Comparison of ENCODE assay signal across 1 cellular context in genomic region chr1:1304331-1305299, GRCh38.
A peak's percentile ranks its signal among the peaks of the same experiment; 100 is the strongest.
TF ChIP-seq lines count a peak whose summit lies in the region.

No MANE protein-coding gene starts in this region.

TF ChIP-seq in SK-N-SH, 30 proteins besides CTCF, POLR2A, EP300 and RAD21 (continued from another document):
- TF ChIP-seq POLR2AphosphoS5 (IDR thresholded peaks at IDR 0.05; ENCODE audit: low read depth, low read length), result no peak
- TF ChIP-seq RFX5 (IDR thresholded peaks at IDR 0.05; ENCODE audit: low read length), result no peak; the same call in 1 of the 2 replicates
- peak; percentile 39; the same call in 1 of the 2 replicates for TF ChIP-seq GABPA (IDR thresholded peaks at IDR 0.05; ENCODE audit: low read depth)
- no peak for TF ChIP-seq IRF3 (IDR thresholded peaks at IDR 0.05; ENCODE audit: low read depth, low read length)
- 0 out of 2 replicates have a peak, but pooled peaks have one; percentile 47 for TF ChIP-seq FOXJ3 (CRISPR knock-in tag; IDR thresholded peaks at IDR 0.05)
- TF ChIP-seq CHD2 (IDR thresholded peaks at IDR 0.05; ENCODE audit: low read length, partially characterized antibody), result peak; percentile 30
- TF ChIP-seq NFIC (IDR thresholded peaks at IDR 0.05; ENCODE audit: borderline replicate concordance), result no peak
- TF ChIP-seq JUND (IDR thresholded peaks at IDR 0.05), result no peak
- TF ChIP-seq MAX (IDR thresholded peaks at IDR 0.05; ENCODE audit: low read depth), result peak; percentile 94
- TF ChIP-seq ELF1 (IDR thresholded peaks at IDR 0.05), result peak; percentile 69
- no peak for TF ChIP-seq REST (IDR thresholded peaks at IDR 0.05; ENCODE audit: low read depth, low read length)
- no peak for TF ChIP-seq RXRA (IDR thresholded peaks at IDR 0.05; ENCODE audit: borderline replicate concordance, low read depth)
- TF ChIP-seq FOSL2 (IDR thresholded peaks at IDR 0.05; ENCODE audit: borderline replicate concordance, low read depth), result no peak
- no peak for TF ChIP-seq RCOR1 (IDR thresholded peaks at IDR 0.05; ENCODE audit: low read length)
- no peak for TF ChIP-seq NRF1 (IDR thresholded peaks at IDR 0.05; ENCODE audit: low read depth, low read length)
- peak; percentile 92 for TF ChIP-seq MXI1 (IDR thresholded peaks at IDR 0.05; ENCODE audit: low read depth, low read length)
- no peak; the same call in 1 of the 2 replicates for TF ChIP-seq SIN3A (IDR thresholded peaks at IDR 0.05; ENCODE audit: borderline replicate concordance, low read depth, low read length)
- TF ChIP-seq SMC3 (IDR thresholded peaks at IDR 0.05; ENCODE audit: low read depth, low read length), result no peak
- no peak for TF ChIP-seq GATA2 (CRISPR knock-in tag; IDR thresholded peaks at IDR 0.05)
- TF ChIP-seq TEAD4 (IDR thresholded peaks at IDR 0.05; ENCODE audit: borderline replicate concordance, insufficient read depth), result no peak
- peak; percentile 93 for TF ChIP-seq USF1 (IDR thresholded peaks at IDR 0.05; ENCODE audit: borderline replicate concordance, low read depth)
- TF ChIP-seq TCF12 (IDR thresholded peaks at IDR 0.05), result no peak; the same call in 1 of the 2 replicates
- TF ChIP-seq EZH2phosphoT487 (IDR thresholded peaks at IDR 0.05; ENCODE audit: borderline replicate concordance, low read depth), result no peak
- peak; percentile 79; the same call in 1 of the 2 replicates for TF ChIP-seq USF2 (IDR thresholded peaks at IDR 0.05; ENCODE audit: borderline replicate concordance, low read depth, low read length)
